ENCODE assay signal across 9 cellular contexts in the genomic region with DNA sequence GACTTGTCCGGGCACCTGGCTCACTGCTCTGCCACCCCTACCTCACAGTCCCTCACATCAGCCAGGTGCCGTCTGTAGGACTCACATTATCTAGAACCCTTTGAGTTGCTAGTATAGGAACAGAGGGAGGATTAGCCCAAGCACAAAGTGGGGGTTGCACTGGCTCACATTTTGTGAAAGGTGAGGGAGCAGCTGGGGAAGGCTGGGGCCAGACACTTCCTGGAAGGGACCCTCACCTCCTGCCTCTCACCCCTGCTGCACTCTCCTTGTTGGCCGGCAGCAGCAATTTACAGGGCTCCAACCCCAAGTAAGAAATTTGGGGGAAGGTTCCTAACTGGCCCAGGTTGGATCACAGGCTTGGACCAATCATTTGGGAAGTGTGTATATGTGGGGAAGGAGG.
"Had no signal": no experiment of that assay in that cellular context is flagged by ENCODE, and none has a peak within 500 bp of the region (broad histone marks: within the 10 kb centered on the region; RNA-seq: fewer than 3 reads in every experiment).

No MANE protein-coding gene starts in this region.

- DNase-seq: GM23248, GOT3, H9, HCEC 1CT, KBM-7 had no signal

- FAIRE-seq: H54, HepG2 had no signal

- H3K4me3 Mint-ChIP-seq: H9, IgD-negative memory B cell had no signal

- ATAC-seq: HepG2 had no signal

- H3K27ac Mint-ChIP-seq: H9, IgD-negative memory B cell had no signal

- H3K27ac ChIP-seq: GM23248, HL-60 had no signal

- H3K36me3 Mint-ChIP-seq: IgD-negative memory B cell had no signal

- H3K27me3 Mint-ChIP-seq: IgD-negative memory B cell had no signal

- H3K4me1 Mint-ChIP-seq: H9, IgD-negative memory B cell had no signal

- H3K4me3 ChIP-seq: GM23248 had no signal
